Comparison of ENCODE assay signal across 9 cellular contexts in the genomic region with DNA sequence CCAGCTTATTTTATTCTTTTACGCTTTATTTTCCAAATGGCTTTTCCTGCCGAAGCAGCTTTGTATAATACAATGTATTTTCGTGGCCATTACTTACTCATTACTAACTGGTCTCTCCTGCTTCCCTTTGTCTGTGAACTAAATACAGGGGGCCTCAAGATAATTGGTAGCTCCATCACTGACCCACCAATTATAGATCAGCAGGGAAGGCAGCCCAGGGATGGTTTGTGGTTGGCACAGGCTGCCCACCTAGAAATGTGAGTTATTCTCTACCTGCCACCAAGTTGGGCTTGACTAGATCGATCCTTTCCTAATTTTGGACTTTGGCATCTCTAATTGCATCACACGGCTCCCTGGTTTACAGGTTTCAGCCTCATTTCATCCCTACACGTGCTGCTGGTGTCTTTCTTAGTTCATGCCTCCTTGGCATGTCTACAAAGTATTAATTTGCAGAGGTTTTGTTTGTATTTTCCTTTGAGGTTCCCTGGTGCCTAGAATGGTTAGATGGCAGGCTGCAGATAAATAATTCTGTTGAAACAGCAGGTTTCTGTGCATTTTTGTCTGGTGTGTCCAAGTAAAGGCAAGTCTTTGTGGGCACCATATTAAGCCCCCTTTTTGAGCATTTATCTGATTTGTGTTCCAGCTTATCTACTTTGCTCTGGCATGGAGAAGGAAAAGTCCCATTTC. TPM values are rescaled to one million over a fixed set of nuclear protein-coding genes. Genes with fewer than 3 reads are reported as not detected.
A peak's percentile ranks its signal among the peaks of the same experiment; 100 is the strongest.
DNase-seq lines count a peak whose midpoint lies in the region; ATAC-seq and TF ChIP-seq lines count a peak whose summit lies in the region.
"Had no signal": no experiment of that assay in that cellular context is flagged by ENCODE, and none has a peak within 500 bp of the region (broad histone marks: within the 10 kb centered on the region; RNA-seq: fewer than 3 reads in every experiment).

No MANE protein-coding gene starts in this region.

- ATAC-seq in IMR-90 (ENCODE audit: low read depth) (no peak), lower lobe of right lung (no peak), right cardiac atrium (no peak)

- H2AK9ac ChIP-seq in IMR-90 (replicated peaks; ENCODE audit: low read depth, low read length, poor library complexity) = no peak overlapping the region

- H3K14ac ChIP-seq in IMR-90 (replicated peaks; ENCODE audit: low read depth, low read length) = peak overlapping the region; percentile 30; the same call in 1 of the 2 replicates

- BruUV-seq in A673 (replicated peaks; lab: Mats Ljungman, UMichigan) = no TSS peak
- BruUV-seq in IMR-90 (replicated peaks; lab: Mats Ljungman, UMichigan) = no TSS peak

- intact Hi-C loops in A673 (cut with micrococcal nuclease; ENCODE audit: unreplicated experiment) = loop anchor here (5.0 kb wide), 1 partner anchor 287 kb away; a partner anchor contains a TSS
- intact Hi-C loops in IMR-90 (cut with micrococcal nuclease) = loop anchor here (5.0 kb wide), 1 partner anchor 287 kb away; a partner anchor contains a TSS
- intact Hi-C loops in lower lobe of right lung (cut with DNase I) = loop anchor here (10.0 kb wide), 1 partner anchor 355 kb away; no protein-coding TSS in a partner anchor
- intact Hi-C loops in right cardiac atrium (cut with DNase I) = loop anchor here in 3 of 4 donors (5.0 to 10.0 kb wide), 3 partner anchors 355 to 435 kb away; no protein-coding TSS in a partner anchor

- H2BK20ac ChIP-seq in IMR-90 (ENCODE audit: low read depth, low read length) = peak overlapping the region; percentile 56

- H3K4me1 ChIP-seq in A673 (ENCODE audit: insufficient read depth, low read length, poor library complexity, severe bottlenecking) = peaks cover 68% of the 10 kb centered on the region
- peaks cover 24% of the 10 kb centered on the region for H3K4me1 ChIP-seq in IMR-90 (ENCODE audit: control insufficient read depth, insufficient read depth, low read length)
- H3K4me1 ChIP-seq in lower lobe of right lung = peaks cover 52% of the 10 kb centered on the region
- H3K4me1 ChIP-seq in right cardiac atrium (ENCODE audit: control insufficient read depth, insufficient read depth, low read length) = peaks cover 11% of the 10 kb centered on the region
- H3K4me1 ChIP-seq: testis had no signal

- H4K91ac ChIP-seq in IMR-90 (ENCODE audit: insufficient read depth, low read depth, low read length) = peak overlapping the region; percentile 33

- CTCF ChIA-PET in A673 (lab: Charles Lee) = no interaction called here
- CTCF ChIA-PET in IMR-90 (lab: Yijun Ruan, JAX) = interaction anchor here (1.5 kb wide), 1 partner anchor 15 kb away, joined by 5 read pairs; no protein-coding TSS in a partner anchor

- POLR2A ChIA-PET in A673 (lab: Charles Lee; ENCODE audit: low non-redundant PET) = interaction anchor here (0.6 kb wide), 2 partner anchors 60 to 1155 kb away, joined by 3 to 8 read pairs; no protein-coding TSS in a partner anchor
- POLR2A ChIA-PET in IMR-90 (lab: Charles Lee; ENCODE audit: unreplicated experiment) = no interaction called here

- H3K79me1 ChIP-seq in IMR-90 (ENCODE audit: low read depth in 1 of 2, low read length in 2 of 2) = peaks cover 38 to 75% of the 10 kb centered on the region in 2 experiments

- H4K20me1 ChIP-seq in IMR-90 (ENCODE audit: insufficient read depth, low read length) = peaks cover 19% of the 10 kb centered on the region

- peak overlapping the region; percentile 1; the same call in 1 of the 2 replicates for H3K9ac ChIP-seq in IMR-90 (ENCODE audit: low read depth, low read length)

- peak overlapping the region; percentile 54; the same call in 1 of the 2 replicates for H4K5ac ChIP-seq in IMR-90 (ENCODE audit: low read depth, low read length)

- H3K27ac Mint-ChIP-seq in activated naive CD8-positive, alpha-beta T cell = peak overlapping the region; percentile 85
- no peak overlapping the region for H3K27ac Mint-ChIP-seq in nephron progenitor cell

- H3K9me3 ChIP-seq in A673 (ENCODE audit: low read depth, low read length, poor library complexity, severe bottlenecking) = no peaks in the 10 kb centered on the region
- H3K9me3 ChIP-seq in IMR-90 (ENCODE audit: control insufficient read depth, insufficient read depth, low read length) = no peaks in the 10 kb centered on the region
- no peaks in the 10 kb centered on the region for H3K9me3 ChIP-seq in lower lobe of right lung
- H3K9me3 ChIP-seq in right cardiac atrium (ENCODE audit: control insufficient read depth, low read length) = no peaks in the 10 kb centered on the region
- H3K9me3 ChIP-seq: testis had no signal

- no peak overlapping the region for H2AFZ ChIP-seq in IMR-90 (replicated peaks; ENCODE audit: low read length, poor library complexity)

- no CpG with 5 or more reads among the region's 6 CpGs for WGBS in IMR-90 (ENCODE audit: extremely low coverage in 2 of 2, insufficient read length in 1 of 2), 2 experiments
- WGBS in right cardiac atrium = 83% methylated on average over 6 of the region's 6 CpGs

- H3K4ac ChIP-seq in IMR-90 (ENCODE audit: low read depth, low read length) = peak overlapping the region; percentile 33

- peak overlapping the region; percentile 67 for H2BK120ac ChIP-seq in IMR-90 (ENCODE audit: low read depth, low read length)

- peak overlapping the region; percentile 71; the same call in 1 of the 2 replicates for H3K18ac ChIP-seq in IMR-90 (ENCODE audit: low read depth, low read length)

- H3K4me1 Mint-ChIP-seq in activated naive CD8-positive, alpha-beta T cell (ENCODE audit: low read depth) = peaks cover 72% of the 10 kb centered on the region
- H3K4me1 Mint-ChIP-seq in nephron progenitor cell = peaks cover 81% of the 10 kb centered on the region

- peak overlapping the region; percentile 0 to 37; a peak in 3 of 4 replicates for H4K8ac ChIP-seq in IMR-90 (ENCODE audit: low read depth in 2 of 2, low read length in 2 of 2)

- H3K36me3 Mint-ChIP-seq in activated naive CD8-positive, alpha-beta T cell = no peaks in the 10 kb centered on the region
- H3K36me3 Mint-ChIP-seq in nephron progenitor cell (ENCODE audit: low read depth) = no peaks in the 10 kb centered on the region

- H3K27ac ChIP-seq in A673 (ENCODE audit: low read depth, low read length, poor library complexity, severe bottlenecking) = peak overlapping the region; percentile 51
- H3K27ac ChIP-seq in IMR-90 (ENCODE audit: insufficient read depth, low read length) = peak overlapping the region; percentile 11; the same call in 1 of the 2 replicates
- peak overlapping the region; percentile 71 for H3K27ac ChIP-seq in lower lobe of right lung
- H3K27ac ChIP-seq in right cardiac atrium (ENCODE audit: low read length) = no peak overlapping the region
- H3K27ac ChIP-seq: testis had no signal

- peaks cover 18% of the 10 kb centered on the region for H3K9me1 ChIP-seq in IMR-90 (ENCODE audit: insufficient read depth, low read length)

- H3K4me2 ChIP-seq in IMR-90 (ENCODE audit: low read depth, low read length) = peak overlapping the region; percentile 74

- no peaks in the 10 kb centered on the region for H3K27me3 Mint-ChIP-seq in activated naive CD8-positive, alpha-beta T cell
- H3K27me3 Mint-ChIP-seq in nephron progenitor cell (ENCODE audit: low read depth, poor library complexity) = peaks cover 10% of the 10 kb centered on the region

- H3K4me3 Mint-ChIP-seq in activated naive CD8-positive, alpha-beta T cell = peak overlapping the region; percentile 69
- H3K4me3 Mint-ChIP-seq in nephron progenitor cell = no peak overlapping the region

- H3K9me3 Mint-ChIP-seq in activated naive CD8-positive, alpha-beta T cell (ENCODE audit: low read depth) = no peaks in the 10 kb centered on the region
- H3K9me3 Mint-ChIP-seq in nephron progenitor cell = no peaks in the 10 kb centered on the region

- peak overlapping the region; percentile 1; the same call in 1 of the 2 replicates for H3K23ac ChIP-seq in IMR-90 (ENCODE audit: low read depth, low read length)

- TF ChIP-seq CTCF in A673 (conservative IDR thresholded peaks at IDR 0.05; ENCODE audit: low read depth, low read length) (no peak), IMR-90 (conservative IDR thresholded peaks at IDR 0.05; ENCODE audit: low read depth, low read length) (no peak), lower lobe of right lung (IDR thresholded peaks at IDR 0.05) (no peak), nephron progenitor cell (IDR thresholded peaks at IDR 0.05) (no peak)

- no peak for TF ChIP-seq RAD21 in IMR-90 (IDR thresholded peaks at IDR 0.05; ENCODE audit: low read length)

- H3K27me3 ChIP-seq in A673 (replicated peaks; ENCODE audit: insufficient read depth, low read depth, low read length, poor library complexity) (no peaks in the 10 kb centered on the region), IMR-90 (ENCODE audit: control insufficient read depth, insufficient read depth, low read length) (no peaks in the 10 kb centered on the region), lower lobe of right lung (ENCODE audit: low read depth) (no peaks in the 10 kb centered on the region), right cardiac atrium (ENCODE audit: control insufficient read depth, insufficient read depth) (no peaks in the 10 kb centered on the region)
- H3K27me3 ChIP-seq: testis had no signal

- H3K4me3 ChIP-seq in A673 (ENCODE audit: low read depth, low read length, poor library complexity, severe bottlenecking) (peak overlapping the region; percentile 11), IMR-90 (ENCODE audit: insufficient read depth, low read depth, low read length) (no peak overlapping the region), lower lobe of right lung (no peak overlapping the region), right cardiac atrium (ENCODE audit: low read length) (no peak overlapping the region)
- H3K4me3 ChIP-seq: testis had no signal

- in situ Hi-C loops in IMR-90 (cut with MboI; ENCODE audit: low sequenced_read_pairs) = loop anchor here (5.0 kb wide), 2 partner anchors 357 to 432 kb away; no protein-coding TSS in a partner anchor

- H2BK5ac ChIP-seq in IMR-90 (ENCODE audit: low read depth, low read length, poor library complexity, severe bottlenecking) = peak overlapping the region; percentile 89

- TF ChIP-seq POLR2A in IMR-90 (IDR thresholded peaks at IDR 0.05; ENCODE audit: low read depth, low read length) = no peak

- H2AK5ac ChIP-seq in IMR-90 (ENCODE audit: low read depth, low read length) = peak overlapping the region; percentile 37

- no peaks in the 10 kb centered on the region for H3K36me3 ChIP-seq in A673 (ENCODE audit: insufficient read depth, low read length, poor library complexity, severe bottlenecking)
- H3K36me3 ChIP-seq in IMR-90 (ENCODE audit: control insufficient read depth, insufficient read depth, low read length) = no peaks in the 10 kb centered on the region; the same call in 1 of the 2 replicates
- H3K36me3 ChIP-seq in lower lobe of right lung = no peaks in the 10 kb centered on the region

- peak overlapping the region; percentile 5; the same call in 1 of the 2 replicates for H3K56ac ChIP-seq in IMR-90 (ENCODE audit: extremely low read depth, insufficient read depth, low read length)

- DNase-seq in A673 (ENCODE audit: low spot score) (peak; percentile 41), IMR-90 (no peak), lower lobe of right lung (no peak), NCI-H226 (no peak), nephron progenitor cell (no peak), right cardiac atrium (no peak), A172 (ENCODE audit: low spot score) (no peak)
- DNase-seq: testis had no signal

- peak overlapping the region; percentile 6; the same call in 1 of the 3 replicates for H2BK15ac ChIP-seq in IMR-90 (ENCODE audit: low read depth, low read length)

- dilution Hi-C loops in IMR-90 (cut with HindIII; ENCODE audit: low sequenced_read_pairs, unreplicated experiment) = no loop called here

RNA-seq across cellular contexts. Expression of a gene that starts 35.2 kb away (rescaled TPM):
- 26.8 and 29.3 TPM in 2 replicates for total RNA-seq in A673 (2021)
- total RNA-seq in IMR-90 (2012; rRNA removed) = 8.9 and 9.5 TPM in 2 replicates
- polyA plus RNA-seq in IMR-90 (2012; rRNA removed) = 22.0 and 22.5 TPM in 2 replicates
- polyA plus RNA-seq in IMR-90 (2012; cell fraction: cytosol; rRNA removed) = 16.8 and 24.0 TPM in 2 replicates
- 21.7 and 28.9 TPM in 2 replicates for polyA plus RNA-seq in IMR-90 (2012; cell fraction: nucleus; rRNA removed; ENCODE audit: low replicate concordance)
- total RNA-seq in lower lobe of right lung = 27.9 TPM
- 10 to 100 TPM; 17.5 to 22.9 (median 20.8) TPM for total RNA-seq in right cardiac atrium
- polyA plus RNA-seq in right cardiac atrium = 24.6 TPM
- total RNA-seq in A172 (2014; rRNA removed; shearing (Covaris generic)) = 5.9 and 14.3 TPM in 2 replicates

RNA-seq across cellular contexts. Expression of a gene that starts 37.6 kb away (rescaled TPM):
- total RNA-seq in A673 (2021) = 49.1 and 49.7 TPM in 2 replicates
- total RNA-seq in IMR-90 (2012; rRNA removed) = 56.1 and 62.6 TPM in 2 replicates
- polyA plus RNA-seq in IMR-90 (2012; rRNA removed) = 25.3 and 28.1 TPM in 2 replicates
- 15.5 and 19.7 TPM in 2 replicates for polyA plus RNA-seq in IMR-90 (2012; cell fraction: cytosol; rRNA removed)
- 8.5 and 12.8 TPM in 2 replicates for polyA plus RNA-seq in IMR-90 (2012; cell fraction: nucleus; rRNA removed; ENCODE audit: low replicate concordance)
- total RNA-seq in lower lobe of right lung = 37.0 TPM
- total RNA-seq in right cardiac atrium = 10 to 100 TPM; 25.8 to 31.3 (median 28.9) TPM
- polyA plus RNA-seq in right cardiac atrium = 17.0 TPM
- 29.9 and 31.3 TPM in 2 replicates for total RNA-seq in A172 (2014; rRNA removed; shearing (Covaris generic))
